In the genomic region with DNA sequence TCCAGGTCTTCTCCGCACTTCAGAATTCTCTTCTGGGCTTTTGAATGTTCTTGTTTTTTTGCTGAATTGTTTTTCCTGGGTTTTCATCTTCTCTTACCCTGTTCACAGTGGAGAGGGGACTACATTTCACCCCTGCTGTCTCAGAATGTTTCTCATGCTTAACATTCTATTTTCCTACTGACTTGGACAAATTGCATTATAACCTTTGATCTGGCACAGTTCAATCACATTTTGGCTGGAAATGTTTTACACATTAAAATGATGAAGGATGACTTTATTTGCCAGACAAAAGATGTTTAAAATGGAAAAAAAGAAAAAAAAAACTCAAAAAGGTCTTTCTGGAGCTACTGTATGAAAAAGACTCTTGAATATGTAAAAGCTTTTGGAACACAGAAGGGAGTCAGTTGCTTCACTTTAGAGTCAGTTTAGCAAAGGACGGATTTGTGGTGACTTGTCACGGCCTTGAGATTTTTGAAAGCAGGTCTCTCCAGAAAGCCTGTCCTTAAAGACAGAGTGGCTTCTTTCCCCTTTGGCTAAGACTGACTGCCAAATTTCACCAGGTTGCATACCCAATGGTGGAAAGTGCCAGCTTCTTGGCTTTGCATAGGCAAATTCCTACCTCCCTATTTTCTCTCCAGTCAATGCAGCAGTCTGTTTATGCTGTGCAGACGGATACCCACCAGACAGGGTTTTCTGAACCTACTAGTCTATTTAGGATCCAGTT, we compare ENCODE assay signal across 10 cellular contexts.
A peak's percentile ranks its signal among the peaks of the same experiment; 100 is the strongest.
DNase-seq lines count a peak whose midpoint lies in the region; ATAC-seq, FAIRE-seq and TF ChIP-seq lines count a peak whose summit lies in the region.
"Had no signal": no experiment of that assay in that cellular context is flagged by ENCODE, and none has a peak within 500 bp of the region (broad histone marks: within the 10 kb centered on the region; RNA-seq: fewer than 3 reads in every experiment).

No MANE protein-coding gene starts in this region.

- TF ChIP-seq POLR2A in adrenal gland (IDR thresholded peaks at IDR 0.05) (no peak), GM12891 (IDR thresholded peaks at IDR 0.05; ENCODE audit: low read depth, low read length) (no peak)

- no peaks in the 10 kb centered on the region for H3K9me3 Mint-ChIP-seq in activated CD4-positive, alpha-beta memory T cell treated with anti-CD3 and anti-CD28 coated beads, Interleukin-2, amount 10 ng/mL, durations not matched to agents 7 days and 5 days
- H3K9me3 Mint-ChIP-seq in endothelial cell (ENCODE audit: unreplicated experiment): no peaks in the 10 kb centered on the region

- no peaks in the 10 kb centered on the region for H3K27me3 ChIP-seq in HL-60 (ENCODE audit: insufficient read depth, poor library complexity, severe bottlenecking)
- H3K27me3 ChIP-seq in iPS-20b (ENCODE audit: insufficient read depth, low read length): no peaks in the 10 kb centered on the region
- no peaks in the 10 kb centered on the region for H3K27me3 ChIP-seq in adrenal gland

- H3K4me1 Mint-ChIP-seq in activated CD4-positive, alpha-beta memory T cell treated with anti-CD3 and anti-CD28 coated beads, Interleukin-2, amount 10 ng/mL, durations not matched to agents 7 days and 5 days: peaks cover 69% of the 10 kb centered on the region
- H3K4me1 Mint-ChIP-seq in endothelial cell (ENCODE audit: unreplicated experiment): peaks cover 55% of the 10 kb centered on the region

- ATAC-seq in stimulated activated naive CD8-positive, alpha-beta T cell treated with anti-CD3 and anti-CD28 coated beads, Interleukin-15, Interleukin-2, amounts not matched to agents 100 U/mL and 50 U/mL, for 24 hours: peak; percentile 21

- H3K9ac ChIP-seq in iPS-20b (ENCODE audit: low read depth, low read length): no peak overlapping the region

- H3K4me3 ChIP-seq in HL-60 (replicated peaks; ENCODE audit: insufficient read depth, low read length): no peak overlapping the region
- peak overlapping the region; percentile 10; the same call in 1 of the 2 replicates for H3K4me3 ChIP-seq in iPS-20b (ENCODE audit: low read length)
- no peak overlapping the region for H3K4me3 ChIP-seq in adrenal gland

- POLR2A ChIA-PET in activated CD4-positive, alpha-beta memory T cell treated with anti-CD3 and anti-CD28 coated beads, Interleukin-2, amount 10 ng/mL, durations not matched to agents 7 days and 5 days (lab: Charles Lee): interaction anchor here (1.0 to 3.2 kb wide), 11 partner anchors 45 to 402 kb away, joined by 3 to 13 read pairs (median 5); no protein-coding TSS in a partner anchor

- H3K4me1 ChIP-seq in iPS-20b (ENCODE audit: insufficient read depth, low read length) (peaks cover 29% of the 10 kb centered on the region), adrenal gland (replicated peaks in 1 of 2) (peaks cover 27 to 43% of the 10 kb centered on the region in 2 donors)

- TF ChIP-seq CTCF in HL-60 (IDR thresholded peaks at IDR 0.05; ENCODE audit: insufficient read depth, low read length) (no peak), endothelial cell (IDR thresholded peaks at IDR 0.05; ENCODE audit: unreplicated experiment) (no peak), adrenal gland (IDR thresholded peaks at IDR 0.05) (no peak)

- H3K27ac ChIP-seq in HL-60 (replicated peaks) (0 out of 2 replicates have a peak overlapping the region, but pooled peaks have one; percentile 10), iPS-20b (ENCODE audit: low read length) (no peak overlapping the region), adrenal gland (peak overlapping the region in 1 of 5 donors; percentile 39)

- DNase-seq in HL-60 (ENCODE audit: low read depth in 1 of 2, low spot score in 1 of 2): no peak
- DNase-seq in activated CD4-positive, alpha-beta memory T cell treated with anti-CD3 and anti-CD28 coated beads, Interleukin-2, amount 10 ng/mL, durations not matched to agents 7 days and 5 days: no peak
- no peak for DNase-seq in stimulated activated naive CD8-positive, alpha-beta T cell treated with anti-CD3 and anti-CD28 coated beads, Interleukin-15, Interleukin-2, amounts not matched to agents 100 U/mL and 50 U/mL, for 24 hours
- DNase-seq in endothelial cell (ENCODE audit: low spot score): no peak
- no peak for DNase-seq in adrenal gland
- DNase-seq in HPDE6-E6E7 (ENCODE audit: extremely low spot score): no peak
- DNase-seq in GM12891 (ENCODE audit: insufficient read length, low spot score): no peak
- DNase-seq: erythroblast had no signal

- no peaks in the 10 kb centered on the region for H3K27me3 Mint-ChIP-seq in activated CD4-positive, alpha-beta memory T cell treated with anti-CD3 and anti-CD28 coated beads, Interleukin-2, amount 10 ng/mL, durations not matched to agents 7 days and 5 days
- H3K27me3 Mint-ChIP-seq in endothelial cell (ENCODE audit: unreplicated experiment): peaks cover 1% of the 10 kb centered on the region

- H3K36me3 ChIP-seq in iPS-20b (ENCODE audit: insufficient read depth, low read depth, low read length) (no peaks in the 10 kb centered on the region), adrenal gland (replicated peaks in 1 of 2) (no peaks in the 10 kb centered on the region)

- H3K4me3 Mint-ChIP-seq in activated CD4-positive, alpha-beta memory T cell treated with anti-CD3 and anti-CD28 coated beads, Interleukin-2, amount 10 ng/mL, durations not matched to agents 7 days and 5 days: peak overlapping the region; percentile 27
- H3K4me3 Mint-ChIP-seq in endothelial cell (ENCODE audit: unreplicated experiment): no peak overlapping the region

- no peak for FAIRE-seq in GM12891 (lab: Jason Lieb, UNC)
- FAIRE-seq: TTC549 had no signal

- no peaks in the 10 kb centered on the region for H3K9me3 ChIP-seq in iPS-20b (ENCODE audit: insufficient read depth, low read depth, low read length)
- H3K9me3 ChIP-seq in adrenal gland (replicated peaks in 1 of 3): no peaks in the 10 kb centered on the region

- peaks cover 4% of the 10 kb centered on the region for H3K36me3 Mint-ChIP-seq in activated CD4-positive, alpha-beta memory T cell treated with anti-CD3 and anti-CD28 coated beads, Interleukin-2, amount 10 ng/mL, durations not matched to agents 7 days and 5 days (ENCODE audit: low read depth)
- H3K36me3 Mint-ChIP-seq in endothelial cell (ENCODE audit: low read depth, unreplicated experiment): no peaks in the 10 kb centered on the region

- peak overlapping the region; percentile 95 for H3K27ac Mint-ChIP-seq in activated CD4-positive, alpha-beta memory T cell treated with anti-CD3 and anti-CD28 coated beads, Interleukin-2, amount 10 ng/mL, durations not matched to agents 7 days and 5 days
- no peak overlapping the region for H3K27ac Mint-ChIP-seq in endothelial cell (ENCODE audit: unreplicated experiment)

- CTCF ChIA-PET in activated CD4-positive, alpha-beta memory T cell treated with anti-CD3 and anti-CD28 coated beads, Interleukin-2, amount 10 ng/mL, durations not matched to agents 7 days and 5 days (lab: Charles Lee): interaction anchor here (1.3 to 1.4 kb wide), 2 partner anchors 9 to 45 kb away, joined by 3 to 5 read pairs; no protein-coding TSS in a partner anchor

- 48 to 61% (median 51%) methylated on average over 4 of the region's 4 CpGs for WGBS in adrenal gland, 4 donors

- intact Hi-C loops in adrenal gland (cut with DNase I): no loop called here

TF ChIP-seq in GM12891, 5 proteins besides CTCF, POLR2A, EP300 and RAD21:
- no peak for TF ChIP-seq SPI1 (IDR thresholded peaks at IDR 0.05; ENCODE audit: low read depth, low read length)
- no peak for TF ChIP-seq TAF1 (IDR thresholded peaks at IDR 0.05; ENCODE audit: low read depth, low read length)
- TF ChIP-seq PAX5 (IDR thresholded peaks at IDR 0.05; ENCODE audit: insufficient read depth, low read length, severe bottlenecking): no peak
